In the genomic region with DNA sequence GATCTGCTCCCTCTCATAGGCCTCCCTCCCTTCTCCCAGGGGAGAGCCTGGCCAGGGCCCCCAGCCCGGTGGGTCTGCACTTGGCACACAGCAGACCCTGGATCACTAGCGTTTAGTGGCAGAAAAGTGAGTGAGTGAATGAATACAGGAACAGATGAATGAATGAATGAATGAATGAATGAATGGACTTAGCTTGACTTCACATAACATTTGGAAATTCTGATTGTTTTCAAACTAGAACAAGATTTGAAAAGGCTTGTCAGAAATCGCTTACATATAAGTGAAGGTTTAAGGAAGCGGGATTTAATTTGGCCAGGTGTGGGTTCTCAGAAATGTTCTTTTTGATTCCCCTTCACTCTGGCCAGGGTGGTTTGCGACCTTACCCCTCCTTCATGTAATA, we compare ENCODE assay signal across 2 cellular contexts.
TF ChIP-seq lines count a peak whose summit lies in the region.

No MANE protein-coding gene starts in this region.

TF ChIP-seq in GM12878, 131 proteins besides CTCF, POLR2A, EP300 and RAD21:
- no peak for TF ChIP-seq SUZ12 (IDR thresholded peaks at IDR 0.05; ENCODE audit: unreplicated experiment)
- no peak for TF ChIP-seq CBFB (IDR thresholded peaks at IDR 0.05; ENCODE audit: low read depth)
- peak; percentile 73 for TF ChIP-seq ZNF24 (IDR thresholded peaks at IDR 0.05)
- no peak for TF ChIP-seq NFYA (IDR thresholded peaks at IDR 0.05; ENCODE audit: borderline replicate concordance, low read depth, low read length)

TF ChIP-seq in K562, 482 proteins besides CTCF, POLR2A, EP300 and RAD21:
- TF ChIP-seq ZFP36 (IDR thresholded peaks at IDR 0.05; ENCODE audit: low read depth, low read length, partially characterized antibody) (no peak), ZNF830 (CRISPR knock-in tag; IDR thresholded peaks at IDR 0.05) (no peak), SMAD1 (IDR thresholded peaks at IDR 0.05; ENCODE audit: low read depth, low read length, partially characterized antibody) (no peak), SMC3 (conservative IDR thresholded peaks at IDR 0.05; ENCODE audit: insufficient read depth, low read depth, low read length) (no peak), XRCC5 (IDR thresholded peaks at IDR 0.05; ENCODE audit: low read depth, low read length) (no peak), SMARCE1 (IDR thresholded peaks at IDR 0.05) (no peak), SIRT6 (IDR thresholded peaks at IDR 0.05; ENCODE audit: low read depth, low read length) (no peak), ZNF24 (IDR thresholded peaks at IDR 0.05) (peak; percentile 67)
- TF ChIP-seq, protein P1, sequence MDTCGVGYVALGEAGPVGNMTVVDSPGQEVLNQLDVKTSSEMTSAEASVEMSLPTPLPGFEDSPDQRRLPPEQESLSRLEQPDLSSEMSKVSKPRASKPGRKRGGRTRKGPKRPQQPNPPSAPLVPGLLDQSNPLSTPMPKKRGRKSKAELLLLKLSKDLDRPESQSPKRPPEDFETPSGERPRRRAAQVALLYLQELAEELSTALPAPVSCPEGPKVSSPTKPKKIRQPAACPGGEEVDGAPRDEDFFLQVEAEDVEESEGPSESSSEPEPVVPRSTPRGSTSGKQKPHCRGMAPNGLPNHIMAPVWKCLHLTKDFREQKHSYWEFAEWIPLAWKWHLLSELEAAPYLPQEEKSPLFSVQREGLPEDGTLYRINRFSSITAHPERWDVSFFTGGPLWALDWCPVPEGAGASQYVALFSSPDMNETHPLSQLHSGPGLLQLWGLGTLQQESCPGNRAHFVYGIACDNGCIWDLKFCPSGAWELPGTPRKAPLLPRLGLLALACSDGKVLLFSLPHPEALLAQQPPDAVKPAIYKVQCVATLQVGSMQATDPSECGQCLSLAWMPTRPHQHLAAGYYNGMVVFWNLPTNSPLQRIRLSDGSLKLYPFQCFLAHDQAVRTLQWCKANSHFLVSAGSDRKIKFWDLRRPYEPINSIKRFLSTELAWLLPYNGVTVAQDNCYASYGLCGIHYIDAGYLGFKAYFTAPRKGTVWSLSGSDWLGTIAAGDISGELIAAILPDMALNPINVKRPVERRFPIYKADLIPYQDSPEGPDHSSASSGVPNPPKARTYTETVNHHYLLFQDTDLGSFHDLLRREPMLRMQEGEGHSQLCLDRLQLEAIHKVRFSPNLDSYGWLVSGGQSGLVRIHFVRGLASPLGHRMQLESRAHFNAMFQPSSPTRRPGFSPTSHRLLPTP (IDR thresholded peaks at IDR 0.05; ENCODE audit: borderline replicate concordance, extremely low read depth, insufficient read length) = no peak
